In genomic region chr14:90814806-90815566, GRCh38 we compare ENCODE assay signal across 1 cellular context.
TF ChIP-seq lines count a peak whose summit lies in the region.

No MANE protein-coding gene starts in this region.

TF ChIP-seq in K562, 482 proteins besides CTCF, POLR2A, EP300 and RAD21 (continued from another document):
- TF ChIP-seq, protein P1, sequence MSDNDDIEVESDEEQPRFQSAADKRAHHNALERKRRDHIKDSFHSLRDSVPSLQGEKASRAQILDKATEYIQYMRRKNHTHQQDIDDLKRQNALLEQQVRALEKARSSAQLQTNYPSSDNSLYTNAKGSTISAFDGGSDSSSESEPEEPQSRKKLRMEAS (CRISPR knock-in tag; IDR thresholded peaks at IDR 0.05), result peak; percentile 65
- TF ChIP-seq ZNF24 (IDR thresholded peaks at IDR 0.05) (peak; percentile 92), HNRNPLL (IDR thresholded peaks at IDR 0.05; ENCODE audit: low read depth, low read length, poor library complexity, severe bottlenecking) (no peak), THAP12 (CRISPR knock-in tag; IDR thresholded peaks at IDR 0.05) (no peak), AFF4 (CRISPR knock-in tag; IDR thresholded peaks at IDR 0.05) (no peak), ZBTB2 (IDR thresholded peaks at IDR 0.05) (no peak), ADNP (tag; IDR thresholded peaks at IDR 0.05) (no peak), ZNF76 (CRISPR knock-in tag; IDR thresholded peaks at IDR 0.05; ENCODE audit: borderline replicate concordance) (no peak), SRSF9 (IDR thresholded peaks at IDR 0.05; ENCODE audit: borderline replicate concordance, low read depth, low read length) (no peak), HSF4 (CRISPR knock-in tag; IDR thresholded peaks at IDR 0.05; ENCODE audit: borderline replicate concordance) (no peak), SLC30A9 (CRISPR knock-in tag; IDR thresholded peaks at IDR 0.05) (no peak), HDGF (IDR thresholded peaks at IDR 0.05) (0 out of 2 replicates have a peak, but pooled peaks have one; percentile 43), ZNF830 (CRISPR knock-in tag; IDR thresholded peaks at IDR 0.05) (no peak), NELFE (IDR thresholded peaks at IDR 0.05; ENCODE audit: insufficient read depth, insufficient read length) (no peak)
- TF ChIP-seq, protein P2, sequence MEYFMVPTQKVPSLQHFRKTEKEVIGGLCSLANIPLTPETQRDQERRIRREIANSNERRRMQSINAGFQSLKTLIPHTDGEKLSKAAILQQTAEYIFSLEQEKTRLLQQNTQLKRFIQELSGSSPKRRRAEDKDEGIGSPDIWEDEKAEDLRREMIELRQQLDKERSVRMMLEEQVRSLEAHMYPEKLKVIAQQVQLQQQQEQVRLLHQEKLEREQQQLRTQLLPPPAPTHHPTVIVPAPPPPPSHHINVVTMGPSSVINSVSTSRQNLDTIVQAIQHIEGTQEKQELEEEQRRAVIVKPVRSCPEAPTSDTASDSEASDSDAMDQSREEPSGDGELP (CRISPR knock-in tag; IDR thresholded peaks at IDR 0.05; ENCODE audit: borderline replicate concordance), result no peak
- TF ChIP-seq, protein P3, sequence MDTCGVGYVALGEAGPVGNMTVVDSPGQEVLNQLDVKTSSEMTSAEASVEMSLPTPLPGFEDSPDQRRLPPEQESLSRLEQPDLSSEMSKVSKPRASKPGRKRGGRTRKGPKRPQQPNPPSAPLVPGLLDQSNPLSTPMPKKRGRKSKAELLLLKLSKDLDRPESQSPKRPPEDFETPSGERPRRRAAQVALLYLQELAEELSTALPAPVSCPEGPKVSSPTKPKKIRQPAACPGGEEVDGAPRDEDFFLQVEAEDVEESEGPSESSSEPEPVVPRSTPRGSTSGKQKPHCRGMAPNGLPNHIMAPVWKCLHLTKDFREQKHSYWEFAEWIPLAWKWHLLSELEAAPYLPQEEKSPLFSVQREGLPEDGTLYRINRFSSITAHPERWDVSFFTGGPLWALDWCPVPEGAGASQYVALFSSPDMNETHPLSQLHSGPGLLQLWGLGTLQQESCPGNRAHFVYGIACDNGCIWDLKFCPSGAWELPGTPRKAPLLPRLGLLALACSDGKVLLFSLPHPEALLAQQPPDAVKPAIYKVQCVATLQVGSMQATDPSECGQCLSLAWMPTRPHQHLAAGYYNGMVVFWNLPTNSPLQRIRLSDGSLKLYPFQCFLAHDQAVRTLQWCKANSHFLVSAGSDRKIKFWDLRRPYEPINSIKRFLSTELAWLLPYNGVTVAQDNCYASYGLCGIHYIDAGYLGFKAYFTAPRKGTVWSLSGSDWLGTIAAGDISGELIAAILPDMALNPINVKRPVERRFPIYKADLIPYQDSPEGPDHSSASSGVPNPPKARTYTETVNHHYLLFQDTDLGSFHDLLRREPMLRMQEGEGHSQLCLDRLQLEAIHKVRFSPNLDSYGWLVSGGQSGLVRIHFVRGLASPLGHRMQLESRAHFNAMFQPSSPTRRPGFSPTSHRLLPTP (IDR thresholded peaks at IDR 0.05; ENCODE audit: borderline replicate concordance, extremely low read depth, insufficient read length), result no peak
- TF ChIP-seq, protein P4, sequence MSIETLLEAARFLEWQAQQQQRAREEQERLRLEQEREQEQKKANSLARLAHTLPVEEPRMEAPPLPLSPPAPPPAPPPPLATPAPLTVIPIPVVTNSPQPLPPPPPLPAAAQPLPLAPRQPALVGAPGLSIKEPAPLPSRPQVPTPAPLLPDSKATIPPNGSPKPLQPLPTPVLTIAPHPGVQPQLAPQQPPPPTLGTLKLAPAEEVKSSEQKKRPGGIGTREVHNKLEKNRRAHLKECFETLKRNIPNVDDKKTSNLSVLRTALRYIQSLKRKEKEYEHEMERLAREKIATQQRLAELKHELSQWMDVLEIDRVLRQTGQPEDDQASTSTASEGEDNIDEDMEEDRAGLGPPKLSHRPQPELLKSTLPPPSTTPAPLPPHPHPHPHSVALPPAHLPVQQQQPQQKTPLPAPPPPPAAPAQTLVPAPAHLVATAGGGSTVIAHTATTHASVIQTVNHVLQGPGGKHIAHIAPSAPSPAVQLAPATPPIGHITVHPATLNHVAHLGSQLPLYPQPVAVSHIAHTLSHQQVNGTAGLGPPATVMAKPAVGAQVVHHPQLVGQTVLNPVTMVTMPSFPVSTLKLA (conservative IDR thresholded peaks at IDR 0.05), result peak; percentile 38 to 48; a peak in 2 of 4 replicates
TF ChIP-seq in K562: peak in this region for 5.
